33 cellular contexts compared by ENCODE assay signal in genomic region chrX:37714479-37714878, GRCh38. TPM values are rescaled to one million over a fixed set of nuclear protein-coding genes. Genes with fewer than 3 reads are reported as not detected.
"Had no signal": no experiment of that assay in that cellular context is flagged by ENCODE, and none has a peak within 500 bp of the region (broad histone marks: within the 10 kb centered on the region; RNA-seq: fewer than 3 reads in every experiment).

No MANE protein-coding gene starts in this region.

- H3K36me3 ChIP-seq: adrenal gland, brain microvascular endothelial cell, breast epithelium had no signal

- FAIRE-seq: astrocyte, TTC549 had no signal

- DNase-seq: activated B cell treated with CpG ODN at 0.5 μM for 24 hours; activated CD4-positive, alpha-beta memory T cell treated with anti-CD3 and anti-CD28 coated beads for 36 hours; activated CD4-positive, alpha-beta T cell treated with anti-CD3 and anti-CD28 coated beads for 4 hours; activated CD4-positive, alpha-beta T cell treated with anti-CD3 and anti-CD28 coated beads, Interleukin-2, amount 10 ng/mL, durations not matched to agents 24 days and 14 days; activated CD4-positive, CD25-positive, alpha-beta regulatory T cell treated with anti-CD3 and anti-CD28 coated beads, Interleukin-2, amount 50 U/mL, for 72 hours; activated CD8-positive, alpha-beta memory T cell treated with anti-CD3 and anti-CD28 coated beads, Interleukin-2, amount 50 U/mL, for 4 hours; activated CD8-positive, alpha-beta T cell treated with anti-CD3 and anti-CD28 coated beads for 36 hours; activated effector memory CD4-positive, alpha-beta T cell treated with anti-CD3 and anti-CD28 coated beads, Interleukin-2, amount 50 U/mL, for 16 hours; activated gamma-delta T cell treated with Interleukin-2 at 50 U/mL for 16 hours; activated naive CD4-positive, alpha-beta T cell; activated naive CD4-positive, alpha-beta T cell treated with anti-CD3 and anti-CD28 coated beads for 36 hours; activated naive CD4-positive, alpha-beta T cell treated with anti-CD3 and anti-CD28 coated beads, Interleukin-2, amount 50 U/mL, for 16 hours; activated naive CD8-positive, alpha-beta T cell treated with anti-CD3 and anti-CD28 coated beads for 36 hours; activated T-cell treated with anti-CD3 and anti-CD28 coated beads for 4 hours; activated T-cell treated with anti-CD3 and anti-CD28 coated beads, Interleukin-2, amount 50 U/mL, for 1 hour; activated T-cell treated with anti-CD3 and anti-CD28 coated beads, Interleukin-2, amount 50 U/mL, for 4 hours; activated T-cell treated with anti-CD3 and anti-CD28 coated beads, Interleukin-2, amount 50 U/mL, for 72 hours; adrenal gland; amniotic stem cell; aorta; body of pancreas; brain microvascular endothelial cell; caudate nucleus; SW 1271; T-helper 1 cell; T-helper 2 cell; T-helper 9 cell had no signal

- H3K9me3 ChIP-seq: adrenal gland, body of pancreas, breast epithelium had no signal

- H3K4me1 ChIP-seq: adrenal gland, body of pancreas, breast epithelium had no signal

- H3K27me3 ChIP-seq: body of pancreas, brain microvascular endothelial cell had no signal

- H3K4me3 ChIP-seq: adrenal gland, body of pancreas, breast epithelium had no signal

- ATAC-seq: activated CD8-positive, alpha-beta T cell treated with anti-CD3 and anti-CD28 coated beads for 36 hours; activated naive CD4-positive, alpha-beta T cell treated with anti-CD3 and anti-CD28 coated beads, Interleukin-2, amount 50 U/mL, for 72 hours; activated T-cell treated with anti-CD3 and anti-CD28 coated beads, Interleukin-2, amount 50 U/mL, for 4 hours; activated T-cell treated with anti-CD3 and anti-CD28 coated beads, Interleukin-2, amount 50 U/mL, for 72 hours; activated T-helper 17 cell treated with anti-CD3 and anti-CD28 coated beads, Interleukin-2, amount 50 U/mL, for 72 hours; body of pancreas had no signal

- H3K27ac ChIP-seq: adrenal gland, body of pancreas, brain microvascular endothelial cell, breast epithelium, VCaP had no signal

RNA-seq across cellular contexts. Expression of gene XK, which starts 28.9 kb away (rescaled TPM):
- total RNA-seq: activated CD4-positive, alpha-beta memory T cell treated with anti-CD3 and anti-CD28 coated beads for 36 hours; activated naive CD4-positive, alpha-beta T cell treated with anti-CD3 and anti-CD28 coated beads for 36 hours; activated T-cell treated with anti-CD3 and anti-CD28 coated beads, Interleukin-2, amount 50 U/mL, for 72 hours; activated T-helper 17 cell treated with anti-CD3 and anti-CD28 coated beads, Interleukin-2, amount 50 U/mL, for 72 hours had no signal
